In genomic region chr2:3523551-3524041, GRCh38 we compare ENCODE assay signal across 1 cellular context.
TF ChIP-seq lines count a peak whose summit lies in the region.

No MANE protein-coding gene starts in this region.

TF ChIP-seq in liver, 16 proteins besides CTCF, POLR2A, EP300 and RAD21:
- TF ChIP-seq GABPA (IDR thresholded peaks at IDR 0.05 in 1 of 2, conservative IDR thresholded peaks at IDR 0.05 in 1 of 2) (no peak), MAX (IDR thresholded peaks at IDR 0.05) (no peak), EGR1 (IDR thresholded peaks at IDR 0.05; ENCODE audit: low read depth in 2 of 2) (no peak), RXRA (IDR thresholded peaks at IDR 0.05) (peak; percentile 4 to 51), ZBTB33 (IDR thresholded peaks at IDR 0.05) (no peak), REST (IDR thresholded peaks at IDR 0.05) (no peak), HNF4A (conservative IDR thresholded peaks at IDR 0.05) (peak in 1 of 2 donors; percentile 46), SP1 (IDR thresholded peaks at IDR 0.05) (no peak), TAF1 (conservative IDR thresholded peaks at IDR 0.05) (no peak), YY1 (IDR thresholded peaks at IDR 0.05) (no peak), NR2F2 (IDR thresholded peaks at IDR 0.05) (no peak), HNF4G (IDR thresholded peaks at IDR 0.05) (no peak), FOXA2 (IDR thresholded peaks at IDR 0.05) (peak; percentile 60), FOXA1 (IDR thresholded peaks at IDR 0.05) (no peak), JUND (IDR thresholded peaks at IDR 0.05) (no peak), ATF3 (IDR thresholded peaks at IDR 0.05) (no peak)
